ENCODE assay signal across 13 cellular contexts in the genomic region with DNA sequence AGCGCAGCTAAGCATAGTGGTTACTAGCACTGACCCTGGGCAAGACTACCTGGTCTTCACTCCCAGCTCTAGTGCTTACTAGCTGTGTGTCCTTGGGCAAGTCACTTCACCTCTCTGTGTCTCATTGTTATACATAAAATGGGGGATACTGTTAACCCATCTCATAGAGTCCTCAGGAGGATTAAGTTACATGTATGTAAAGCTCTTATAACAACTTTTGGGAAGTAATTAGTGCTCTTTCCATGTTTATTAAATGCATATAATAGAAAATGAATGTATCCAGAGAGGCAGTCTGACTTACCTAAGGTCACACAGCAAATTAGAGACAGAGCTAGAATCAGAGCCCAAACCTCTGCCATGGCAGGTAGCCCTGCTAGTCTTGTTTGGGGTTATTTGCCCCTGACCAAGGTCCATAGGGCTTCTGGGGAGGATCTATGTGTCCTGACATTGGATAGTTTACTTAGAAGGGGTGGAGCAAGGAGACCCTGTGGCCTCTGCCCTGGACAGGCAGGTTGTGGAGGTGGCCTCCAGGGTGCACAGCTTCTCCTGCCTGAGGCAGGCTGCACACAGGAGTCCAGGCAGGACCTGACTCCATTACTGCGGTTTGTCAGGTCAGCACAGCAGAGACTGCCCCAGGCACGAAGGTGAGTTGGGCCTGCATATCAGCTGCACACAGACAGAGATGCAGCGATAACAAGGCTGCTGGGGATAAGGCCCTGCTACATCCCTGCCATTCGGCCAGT. TPM values are rescaled to one million over a fixed set of nuclear protein-coding genes. Genes with fewer than 3 reads are reported as not detected.
DNase-seq lines count a peak whose midpoint lies in the region; ATAC-seq and TF ChIP-seq lines count a peak whose summit lies in the region.
"Had no signal": no experiment of that assay in that cellular context is flagged by ENCODE, and none has a peak within 500 bp of the region (broad histone marks: within the 10 kb centered on the region; RNA-seq: fewer than 3 reads in every experiment).

No MANE protein-coding gene starts in this region.

- no peak for TF ChIP-seq POLR2A in Peyer's patch (IDR thresholded peaks at IDR 0.05)

- H3K4me1 Mint-ChIP-seq in effector memory CD8-positive, alpha-beta T cell (ENCODE audit: low read depth in 2 of 2), result peaks cover 83% of the 10 kb centered on the region in 2 donors
- peaks cover 31% of the 10 kb centered on the region for H3K4me1 Mint-ChIP-seq in progenitor cell of endocrine pancreas (ENCODE audit: low read depth)

- H3K36me3 ChIP-seq in SK-N-SH (replicated peaks in 1 of 2; ENCODE audit: control insufficient read depth in 1 of 2, insufficient read depth in 2 of 2, low read length in 1 of 2) (peaks cover 0 to 2% of the 10 kb centered on the region in 2 experiments), Peyer's patch (no peaks in the 10 kb centered on the region)
- H3K36me3 ChIP-seq: SJSA1 had no signal

- peaks cover 0 to 21% of the 10 kb centered on the region in 2 experiments; a peak in 1 of 4 replicates for H3K4me1 ChIP-seq in SK-N-SH (ENCODE audit: control insufficient read depth in 1 of 2, insufficient read depth in 2 of 2, low read depth in 1 of 2, low read length in 1 of 2)
- peaks cover 8 to 24% (median 12%) of the 10 kb centered on the region in 4 donors for H3K4me1 ChIP-seq in Peyer's patch

- H3K9me3 Mint-ChIP-seq in effector memory CD8-positive, alpha-beta T cell, result no peaks in the 10 kb centered on the region
- no peaks in the 10 kb centered on the region for H3K9me3 Mint-ChIP-seq in progenitor cell of endocrine pancreas (ENCODE audit: low read depth)
- H3K9me3 Mint-ChIP-seq: nephron, type B pancreatic cell had no signal

- no peak overlapping the region; a peak in 1 of 4 replicates for H3K27ac ChIP-seq in SK-N-SH (ENCODE audit: low read depth in 2 of 2, low read length in 1 of 2)
- H3K27ac ChIP-seq in Peyer's patch, result peak overlapping the region; percentile 80 to 88 (median 82)
- H3K27ac ChIP-seq: SJSA1 had no signal

- TF ChIP-seq CTCF in SK-N-SH (IDR thresholded peaks at IDR 0.05), result no peak
- TF ChIP-seq CTCF in Peyer's patch (IDR thresholded peaks at IDR 0.05), result no peak
- TF ChIP-seq CTCF in progenitor cell of endocrine pancreas (IDR thresholded peaks at IDR 0.05; ENCODE audit: unreplicated experiment), result no peak

- DNase-seq in SK-N-SH, result no peak
- peak in 1 of 3 donors; percentile 45 for DNase-seq in Peyer's patch
- DNase-seq in effector memory CD8-positive, alpha-beta T cell, result no peak
- DNase-seq in progenitor cell of endocrine pancreas (ENCODE audit: low spot score, unreplicated experiment), result no peak
- DNase-seq in NK-92 (lab: John Stamatoyannopoulos, UW; ENCODE audit: unreplicated experiment), result no peak
- DNase-seq in GM19240 (ENCODE audit: insufficient read length, low spot score), result no peak
- DNase-seq: amygdala, DMS79 had no signal

- H4K20me1 ChIP-seq in SK-N-SH (ENCODE audit: insufficient read depth), result no peaks in the 10 kb centered on the region

- no peak overlapping the region for H2AFZ ChIP-seq in SK-N-SH (ENCODE audit: low read depth)

- TF ChIP-seq RAD21 in SK-N-SH (IDR thresholded peaks at IDR 0.05; ENCODE audit: low read length), result no peak

- H3K79me2 ChIP-seq in SK-N-SH (ENCODE audit: insufficient read depth), result no peaks in the 10 kb centered on the region

- H3K9me3 ChIP-seq in SK-N-SH (no peaks in the 10 kb centered on the region), Peyer's patch (no peaks in the 10 kb centered on the region)
- H3K9me3 ChIP-seq: SJSA1 had no signal

- H3F3A ChIP-seq in SK-N-SH (replicated peaks; ENCODE audit: insufficient read depth), result peaks cover 4% of the 10 kb centered on the region

- H3K4me2 ChIP-seq in SK-N-SH, result no peak overlapping the region

- no peaks in the 10 kb centered on the region for H3K27me3 Mint-ChIP-seq in effector memory CD8-positive, alpha-beta T cell
- peaks cover 5% of the 10 kb centered on the region for H3K27me3 Mint-ChIP-seq in progenitor cell of endocrine pancreas

- H3K9ac ChIP-seq in SK-N-SH, result no peak overlapping the region

- no peak overlapping the region for H3K4me3 ChIP-seq in SK-N-SH (ENCODE audit: low read depth in 2 of 2, low read length in 1 of 2)
- H3K4me3 ChIP-seq in Peyer's patch, result no peak overlapping the region
- H3K4me3 ChIP-seq: SJSA1 had no signal

- H3K27me3 ChIP-seq in SK-N-SH (ENCODE audit: insufficient read depth) (no peaks in the 10 kb centered on the region), Peyer's patch (no peaks in the 10 kb centered on the region)
- H3K27me3 ChIP-seq: SJSA1 had no signal

- ATAC-seq in SK-N-SH treated with all-trans-retinoic acid at 6 μM for 48 hours (no peak), HG03442 (IDR thresholded peaks at IDR 0.05; ENCODE audit: unreplicated experiment) (no peak)
- no peak for ATAC-seq in effector memory CD8-positive, alpha-beta T cell (replicated peaks)

- peaks cover 13% of the 10 kb centered on the region for H3K36me3 Mint-ChIP-seq in effector memory CD8-positive, alpha-beta T cell (ENCODE audit: insufficient read depth)
- no peaks in the 10 kb centered on the region for H3K36me3 Mint-ChIP-seq in progenitor cell of endocrine pancreas (ENCODE audit: insufficient read depth)
- H3K36me3 Mint-ChIP-seq: type B pancreatic cell had no signal

- peak overlapping the region; percentile 96 to 99 for H3K27ac Mint-ChIP-seq in effector memory CD8-positive, alpha-beta T cell
- H3K27ac Mint-ChIP-seq in progenitor cell of endocrine pancreas, result peak overlapping the region; percentile 47
- H3K27ac Mint-ChIP-seq: nephron, type B pancreatic cell had no signal

- POLR2A ChIA-PET in SK-N-SH (lab: Yijun Ruan, JAX), result interaction anchor here (1.2 kb wide), 1 partner anchor 9 kb away, joined by 3 read pairs; no protein-coding TSS in a partner anchor

- H3K9me2 ChIP-seq in SK-N-SH, result no peaks in the 10 kb centered on the region

- peak overlapping the region; percentile 89 to 90 for H3K4me3 Mint-ChIP-seq in effector memory CD8-positive, alpha-beta T cell
- H3K4me3 Mint-ChIP-seq in progenitor cell of endocrine pancreas (ENCODE audit: low read depth), result no peak overlapping the region
- H3K4me3 Mint-ChIP-seq: nephron, type B pancreatic cell had no signal

- WGBS in SK-N-SH (ENCODE audit: low lambda C conversion rate), result 97% methylated on average over 3 of the region's 5 CpGs

- CTCF ChIA-PET in SK-N-SH (lab: Yijun Ruan, JAX), result interaction anchor here (0.9 to 3.3 kb wide), 10 partner anchors 10 to 219 kb away, joined by 3 to 17 read pairs (median 7); partner anchors contain the start of gene MAPK14

- no peak for TF ChIP-seq EP300 in SK-N-SH (IDR thresholded peaks at IDR 0.05; ENCODE audit: borderline replicate concordance in 1 of 2, low read depth in 1 of 2, low read length in 1 of 2)

TF ChIP-seq in SK-N-SH, 30 proteins besides CTCF, POLR2A, EP300 and RAD21:
- no peak for TF ChIP-seq TEAD4 (IDR thresholded peaks at IDR 0.05; ENCODE audit: borderline replicate concordance, insufficient read depth)
- TF ChIP-seq GATA2 (CRISPR knock-in tag; IDR thresholded peaks at IDR 0.05), result peak; percentile 66
- TF ChIP-seq FOXM1 (IDR thresholded peaks at IDR 0.05; ENCODE audit: low read depth), result no peak

TF ChIP-seq in SK-N-SH treated with all-trans-retinoic acid at 6 μM for 48 hours, 23 proteins besides CTCF, POLR2A, EP300 and RAD21 (continues in another document):
- TF ChIP-seq ESRRG (CRISPR knock-in tag; IDR thresholded peaks at IDR 0.05) (no peak), SNAI2 (CRISPR knock-in tag; IDR thresholded peaks at IDR 0.05) (no peak), TCF4 (CRISPR knock-in tag; IDR thresholded peaks at IDR 0.05; ENCODE audit: borderline replicate concordance) (no peak), ZFP30 (CRISPR knock-in tag; IDR thresholded peaks at IDR 0.05) (no peak), GLIS3 (CRISPR knock-in tag; IDR thresholded peaks at IDR 0.05) (no peak), ZC3H10 (CRISPR knock-in tag; IDR thresholded peaks at IDR 0.05) (no peak), TSHZ2 (CRISPR knock-in tag; IDR thresholded peaks at IDR 0.05) (no peak), ZNF8 (CRISPR knock-in tag; IDR thresholded peaks at IDR 0.05) (no peak), ZNF565 (CRISPR knock-in tag; conservative IDR thresholded peaks at IDR 0.05; ENCODE audit: low read depth) (no peak), ISL1 (CRISPR knock-in tag; IDR thresholded peaks at IDR 0.05) (no peak), PPARA (CRISPR knock-in tag; IDR thresholded peaks at IDR 0.05; ENCODE audit: borderline replicate concordance) (no peak), TOX (CRISPR knock-in tag; IDR thresholded peaks at IDR 0.05; ENCODE audit: borderline replicate concordance) (no peak)

RNA-seq across cellular contexts. Expression of gene MAPK13, which starts 8.4 kb away (rescaled TPM):
- 1.9 and 2.3 TPM in 2 replicates for polyA plus RNA-seq in SK-N-SH (2012; rRNA removed)
- 0.18 and 0.38 TPM in 2 replicates for polyA plus RNA-seq in SK-N-SH (2012; cell fraction: cytosol; rRNA removed)
- 20.1 and 21.4 TPM in 2 replicates for polyA plus RNA-seq in SK-N-SH (2012; cell fraction: nucleus; rRNA removed)
- total RNA-seq in Peyer's patch, result 100 to 1,000 TPM in 3 of 4 donors, 10 to 100 TPM in 1; 66.0 to 149 (median 131) TPM
- 41.2 and 42.9 TPM in 2 replicates for total RNA-seq in progenitor cell of endocrine pancreas
- total RNA-seq: SJSA1 had no signal

Comparison
In these comparisons a context has a peak if more than half of its experiments do, and no peak if none do; other contexts are left out.
1. H3K27ac ChIP-seq: peak in Peyer's patch (4 of 4); none in SK-N-SH (0 of 2).